17 cellular contexts compared by ENCODE assay signal in genomic region chr22:20751185-20751851, GRCh38. TPM values are rescaled to one million over a fixed set of nuclear protein-coding genes. Genes with fewer than 3 reads are reported as not detected.
DNase-seq lines count a peak whose midpoint lies in the region; ATAC-seq and TF ChIP-seq lines count a peak whose summit lies in the region.
"Had no signal": no experiment of that assay in that cellular context is flagged by ENCODE, and none has a peak within 500 bp of the region (broad histone marks: within the 10 kb centered on the region; RNA-seq: fewer than 3 reads in every experiment).

No MANE protein-coding gene starts in this region.

- H3K9me3 ChIP-seq in esophagus muscularis mucosa: no peaks in the 10 kb centered on the region
- H3K9me3 ChIP-seq: right atrium auricular region, SK-N-SH, testis had no signal

- H3K4me1 Mint-ChIP-seq in progenitor cell of endocrine pancreas (ENCODE audit: low read depth): no peaks in the 10 kb centered on the region
- H3K4me1 Mint-ChIP-seq: mesothelial cell of epicardium had no signal

- no peak overlapping the region for H3K27ac Mint-ChIP-seq in progenitor cell of endocrine pancreas
- H3K27ac Mint-ChIP-seq: activated T-helper 1 cell treated with anti-CD3 and anti-CD28 coated beads, Interleukin-12 subunit alpha, Interleukin-12 subunit beta, Interleukin-2, Interleukin-4 antibody, amounts not matched to agents 30 ng/mL and 10 ng/mL and 1 ng/mL, durations not matched to agents 14 hours and 24 hours and 36 hours; mesothelial cell of epicardium had no signal

- no peak for TF ChIP-seq POLR2A in esophagus muscularis mucosa (IDR thresholded peaks at IDR 0.05; ENCODE audit: low read depth)

- 88% methylated on average over 13 of the region's 18 CpGs for WGBS in esophagus muscularis mucosa

- no peak overlapping the region for H3K4me3 Mint-ChIP-seq in progenitor cell of endocrine pancreas (ENCODE audit: low read depth)
- H3K4me3 Mint-ChIP-seq: activated T-helper 1 cell treated with anti-CD3 and anti-CD28 coated beads, Interleukin-12 subunit alpha, Interleukin-12 subunit beta, Interleukin-2, Interleukin-4 antibody, amounts not matched to agents 30 ng/mL and 10 ng/mL and 1 ng/mL, durations not matched to agents 14 hours and 24 hours and 36 hours; brain; mesothelial cell of epicardium had no signal

- H3K4me3 ChIP-seq in esophagus muscularis mucosa: no peak overlapping the region
- H3K4me3 ChIP-seq: right atrium auricular region, testis had no signal

- TF ChIP-seq CTCF in esophagus muscularis mucosa (IDR thresholded peaks at IDR 0.05) (no peak), progenitor cell of endocrine pancreas (IDR thresholded peaks at IDR 0.05; ENCODE audit: unreplicated experiment) (peak; percentile 13)

- H3K4me1 ChIP-seq in esophagus muscularis mucosa: peaks cover 8 to 42% (median 36%) of the 10 kb centered on the region in 4 donors

- DNase-seq in ELF-1 (ENCODE audit: low read depth, low spot score) (peak; percentile 47), SHP77 treated with DMSO at 0.1 percent for 48 hours (lab: John Stamatoyannopoulos, UW) (peak; percentile 54), esophagus muscularis mucosa (ENCODE audit: extremely low spot score) (no peak), progenitor cell of endocrine pancreas (ENCODE audit: low spot score, unreplicated experiment) (no peak), HT-29 (ENCODE audit: low spot score) (no peak)
- no peak for DNase-seq in activated CD4-positive, CD25-positive, alpha-beta regulatory T cell (lab: John Stamatoyannopoulos, UW)
- DNase-seq: MM.1S, NCI-H526 treated with DMSO at 0.1 percent for 48 hours, SK-N-SH had no signal

- ATAC-seq in HG03159 (IDR thresholded peaks at IDR 0.05; ENCODE audit: unreplicated experiment) (no peak), GM21390 (IDR thresholded peaks at IDR 0.05; ENCODE audit: unreplicated experiment) (no peak)

- TF ChIP-seq EP300 in esophagus muscularis mucosa (IDR thresholded peaks at IDR 0.05): no peak

- intact Hi-C loops in esophagus muscularis mucosa (cut with DNase I): no loop called here

- peak overlapping the region in 3 of 4 donors; percentile 11 to 76 (median 63) for H3K27ac ChIP-seq in esophagus muscularis mucosa (replicated peaks in 1 of 4)
- H3K27ac ChIP-seq: testis had no signal

- H3K36me3 Mint-ChIP-seq in progenitor cell of endocrine pancreas (ENCODE audit: insufficient read depth): peaks cover 13% of the 10 kb centered on the region

- H3K27me3 ChIP-seq in esophagus muscularis mucosa: no peaks in the 10 kb centered on the region
- H3K27me3 ChIP-seq: right atrium auricular region, testis had no signal

- no peaks in the 10 kb centered on the region for H3K27me3 Mint-ChIP-seq in progenitor cell of endocrine pancreas

- peaks cover 29 to 91% (median 61%) of the 10 kb centered on the region in 4 donors for H3K36me3 ChIP-seq in esophagus muscularis mucosa

- no peaks in the 10 kb centered on the region for H3K9me3 Mint-ChIP-seq in progenitor cell of endocrine pancreas (ENCODE audit: low read depth)
- H3K9me3 Mint-ChIP-seq: activated T-helper 1 cell treated with anti-CD3 and anti-CD28 coated beads, Interleukin-12 subunit alpha, Interleukin-12 subunit beta, Interleukin-2, Interleukin-4 antibody, amounts not matched to agents 30 ng/mL and 10 ng/mL and 1 ng/mL, durations not matched to agents 14 hours and 24 hours and 36 hours; brain; mesothelial cell of epicardium had no signal

RNA-seq across cellular contexts. Expression of gene SERPIND1, which starts 22.6 kb away (rescaled TPM):
- total RNA-seq in esophagus muscularis mucosa (under 1 TPM in 3 of 4 donors, not detected in 1; 0.46 to 0.83 (median 0.50) TPM), progenitor cell of endocrine pancreas (0.40 and 0.74 TPM in 2 replicates)
- total RNA-seq in HT-29 (2014; rRNA removed; shearing (Covaris generic)): not detected in 2 replicates
- total RNA-seq: activated T-helper 1 cell treated with anti-CD3 and anti-CD28 coated beads, Interleukin-12 subunit alpha, Interleukin-12 subunit beta, Interleukin-2, Interleukin-4 antibody, amounts not matched to agents 30 ng/mL and 10 ng/mL and 1 ng/mL, durations not matched to agents 14 hours and 24 hours and 36 hours; H4; mesothelial cell of epicardium had no signal

Comparison
In these comparisons a context has a peak if more than half of its experiments do, and no peak if none do; other contexts are left out.
1. DNase-seq: peak in ELF-1 (single experiment) and SHP77 treated with DMSO at 0.1 percent for 48 hours (single experiment); none in esophagus muscularis mucosa (single experiment), progenitor cell of endocrine pancreas (single experiment), activated CD4-positive, CD25-positive, alpha-beta regulatory T cell (0 of 4) and HT-29 (single experiment).